Comparison of ENCODE assay signal across 8 cellular contexts in genomic region chr22:42662114-42663021, GRCh38. TPM values are rescaled to one million over a fixed set of nuclear protein-coding genes. Genes with fewer than 3 reads are reported as not detected.
A peak's percentile ranks its signal among the peaks of the same experiment; 100 is the strongest.
DNase-seq lines count a peak whose midpoint lies in the region; TF ChIP-seq lines count a peak whose summit lies in the region.

No MANE protein-coding gene starts in this region.

- no peak overlapping the region for H3K14ac ChIP-seq in mesenchymal stem cell (ENCODE audit: low read length in 2 of 2)

- 13% methylated on average over 58 of the region's 74 CpGs for WGBS in mesenchymal stem cell

- H3K4me1 Mint-ChIP-seq in activated CD4-positive, alpha-beta memory T cell treated with anti-CD3 and anti-CD28 coated beads for 36 hours (ENCODE audit: low read depth): no peaks in the 10 kb centered on the region

- H2AFZ ChIP-seq in mesenchymal stem cell (ENCODE audit: low read depth, low read length): peak overlapping the region; percentile 33

- TF ChIP-seq CTCF in AG10803 (conservative IDR thresholded peaks at IDR 0.05; ENCODE audit: low read length): peak; percentile 76

- peak; percentile 60 for TF ChIP-seq POLR2A in GM19099 (IDR thresholded peaks at IDR 0.05; ENCODE audit: extremely low read depth, insufficient read length, low read depth)

- H3K4me3 ChIP-seq in AG10803 (ENCODE audit: low read length) (peak overlapping the region; percentile 74), mesenchymal stem cell (ENCODE audit: insufficient read depth in 1 of 2, low read depth in 1 of 2, low read length in 2 of 2) (peak overlapping the region; percentile 51 to 75)

- H2AK5ac ChIP-seq in mesenchymal stem cell (ENCODE audit: low read length, severe bottlenecking): no peak overlapping the region

- DNase-seq in AG10803 (ENCODE audit: low read depth) (peak; percentile 54), NCI-H2196 treated with DMSO at 0.1 percent for 48 hours (lab: John Stamatoyannopoulos, UW; ENCODE audit: unreplicated experiment) (peak; percentile 43), mesenchymal stem cell (peak; percentile 67), cerebellar nuclear complex (lab: John Stamatoyannopoulos, UW) (no peak)
- DNase-seq in activated CD4-positive, alpha-beta memory T cell treated with anti-CD3 and anti-CD28 coated beads for 36 hours: peak; percentile 85
- peak; percentile 76 for DNase-seq in effector CD8-positive, alpha-beta T cell (lab: John Stamatoyannopoulos, UW)
- DNase-seq in stimulated activated CD8-positive, alpha-beta memory T cell treated with anti-CD3 and anti-CD28 coated beads, Interleukin-12 subunit alpha, Interleukin-12 subunit beta, amount 100 ng/mL, for 24 hours (ENCODE audit: extremely low read depth): peak; percentile 58

- no peaks in the 10 kb centered on the region for H3K27me3 ChIP-seq in mesenchymal stem cell (ENCODE audit: control insufficient read depth in 1 of 2, insufficient read depth in 1 of 2, low read length in 2 of 2)

- H3K9me3 ChIP-seq in mesenchymal stem cell (ENCODE audit: control insufficient read depth, low read length): no peaks in the 10 kb centered on the region

- CTCF ChIA-PET in activated CD4-positive, alpha-beta memory T cell treated with anti-CD3 and anti-CD28 coated beads for 36 hours (lab: Charles Lee): interaction anchor here (1.2 to 2.0 kb wide), 4 partner anchors 8 to 30 kb away, joined by 3 to 7 read pairs (median 4); no protein-coding TSS in a partner anchor

- H3K27me3 Mint-ChIP-seq in activated CD4-positive, alpha-beta memory T cell treated with anti-CD3 and anti-CD28 coated beads for 36 hours: peaks cover 4% of the 10 kb centered on the region

- H3K9me3 Mint-ChIP-seq in activated CD4-positive, alpha-beta memory T cell treated with anti-CD3 and anti-CD28 coated beads for 36 hours: no peaks in the 10 kb centered on the region

- peak overlapping the region; percentile 78 for H3K9ac ChIP-seq in mesenchymal stem cell (ENCODE audit: low read length)

- no peaks in the 10 kb centered on the region for H3K36me3 ChIP-seq in mesenchymal stem cell (ENCODE audit: control insufficient read depth in 1 of 2, insufficient read depth in 2 of 2, low read depth in 1 of 2, low read length in 2 of 2)

- H2BK5ac ChIP-seq in mesenchymal stem cell (ENCODE audit: low read depth, low read length, poor library complexity, severe bottlenecking): no peak overlapping the region

- H4K91ac ChIP-seq in mesenchymal stem cell (ENCODE audit: low read length): peak overlapping the region; percentile 63

- no peak overlapping the region for H3K27ac Mint-ChIP-seq in activated CD4-positive, alpha-beta memory T cell treated with anti-CD3 and anti-CD28 coated beads for 36 hours

- no peak overlapping the region for H3K27ac ChIP-seq in mesenchymal stem cell (ENCODE audit: low read length, poor library complexity, severe bottlenecking)

- H2BK120ac ChIP-seq in mesenchymal stem cell (ENCODE audit: low read depth, low read length): peak overlapping the region; percentile 59

- H3K23ac ChIP-seq in mesenchymal stem cell (ENCODE audit: low read length in 2 of 2): no peak overlapping the region

- intact Hi-C loops in activated CD4-positive, alpha-beta memory T cell treated with anti-CD3 and anti-CD28 coated beads for 36 hours (cut with micrococcal nuclease): no loop called here

- no peaks in the 10 kb centered on the region for H3K36me3 Mint-ChIP-seq in activated CD4-positive, alpha-beta memory T cell treated with anti-CD3 and anti-CD28 coated beads for 36 hours

- peak overlapping the region; percentile 84 for H3K4me2 ChIP-seq in mesenchymal stem cell (ENCODE audit: low read length, poor library complexity, severe bottlenecking)

- peaks cover 11% of the 10 kb centered on the region for H3K4me1 ChIP-seq in mesenchymal stem cell (ENCODE audit: control insufficient read depth, insufficient read depth, low read depth, low read length)

- peak overlapping the region; percentile 66 for H4K8ac ChIP-seq in mesenchymal stem cell (ENCODE audit: low read length)

- peak overlapping the region in 1 of 2 experiments; percentile 7 for H3K4ac ChIP-seq in mesenchymal stem cell (ENCODE audit: low read depth in 1 of 2, low read length in 2 of 2)

- POLR2A ChIA-PET in activated CD4-positive, alpha-beta memory T cell treated with anti-CD3 and anti-CD28 coated beads for 36 hours (lab: Charles Lee): interaction anchor here (1.5 kb wide), 1 partner anchor 13 kb away, joined by 4 read pairs; the partner anchor contains the start of gene CYB5R3

- peak overlapping the region; percentile 1 to 79 for H3K18ac ChIP-seq in mesenchymal stem cell (ENCODE audit: low read depth in 1 of 2, low read length in 2 of 2)

- H3K79me1 ChIP-seq in mesenchymal stem cell (replicated peaks; ENCODE audit: low read length, poor library complexity, severe bottlenecking): no peaks in the 10 kb centered on the region

- peak overlapping the region; percentile 55 for H3K4me3 Mint-ChIP-seq in activated CD4-positive, alpha-beta memory T cell treated with anti-CD3 and anti-CD28 coated beads for 36 hours

- peak overlapping the region; percentile 46 to 61 for H2BK12ac ChIP-seq in mesenchymal stem cell (ENCODE audit: low read length in 2 of 2)

- H2BK15ac ChIP-seq in mesenchymal stem cell (ENCODE audit: low read depth, poor library complexity, severe bottlenecking): peak overlapping the region; percentile 75

RNA-seq across cellular contexts. Expression of gene CYB5R3, which starts 13.2 kb away (rescaled TPM):
- 10 to 100 TPM; 73.7 to 77.6 TPM for total RNA-seq in activated CD4-positive, alpha-beta memory T cell treated with anti-CD3 and anti-CD28 coated beads for 36 hours
- polyA plus RNA-seq in mesenchymal stem cell (2013, experiment 1 of 2): 390 TPM
- 388 TPM for polyA plus RNA-seq in mesenchymal stem cell (2013, experiment 2 of 2)

RNA-seq across cellular contexts. Expression of gene ATP5MGL, which starts 22.0 kb away (rescaled TPM):
- under 1 TPM; 0.38 to 0.51 TPM for total RNA-seq in activated CD4-positive, alpha-beta memory T cell treated with anti-CD3 and anti-CD28 coated beads for 36 hours
- not detected for polyA plus RNA-seq in mesenchymal stem cell (2013, experiment 1 of 2)
- polyA plus RNA-seq in mesenchymal stem cell (2013, experiment 2 of 2): not detected

RNA-seq across cellular contexts. Expression of gene POLDIP3, which starts 47.7 kb away (rescaled TPM):
- total RNA-seq in activated CD4-positive, alpha-beta memory T cell treated with anti-CD3 and anti-CD28 coated beads for 36 hours: 10 to 100 TPM; 64.6 to 75.3 TPM
- 26.3 TPM for polyA plus RNA-seq in mesenchymal stem cell (2013, experiment 1 of 2)
- polyA plus RNA-seq in mesenchymal stem cell (2013, experiment 2 of 2): 25.3 TPM

RNA-seq across cellular contexts. Expression of gene A4GALT, which starts 58.3 kb away (rescaled TPM):
- total RNA-seq in activated CD4-positive, alpha-beta memory T cell treated with anti-CD3 and anti-CD28 coated beads for 36 hours: not detected
- polyA plus RNA-seq in mesenchymal stem cell (2013, experiment 1 of 2): 10.1 TPM
- 9.6 TPM for polyA plus RNA-seq in mesenchymal stem cell (2013, experiment 2 of 2)

Comparison
In these comparisons a context has a peak if more than half of its experiments do, and no peak if none do; other contexts are left out.
1. DNase-seq: peak in AG10803 (single experiment), NCI-H2196 treated with DMSO at 0.1 percent for 48 hours (single experiment), activated CD4-positive, alpha-beta memory T cell treated with anti-CD3 and anti-CD28 coated beads for 36 hours (single experiment), effector CD8-positive, alpha-beta T cell (single experiment), mesenchymal stem cell (single experiment) and stimulated activated CD8-positive, alpha-beta memory T cell treated with anti-CD3 and anti-CD28 coated beads, Interleukin-12 subunit alpha, Interleukin-12 subunit beta, amount 100 ng/mL, for 24 hours (single experiment); none in cerebellar nuclear complex (0 of 2).